In genomic region chr14:75283884-75284563, GRCh38 we compare ENCODE assay signal across 1 cellular context.
TF ChIP-seq lines count a peak whose summit lies in the region.

No MANE protein-coding gene starts in this region.

TF ChIP-seq in K562, 482 proteins besides CTCF, POLR2A, EP300 and RAD21 (continued from another document):
- no peak for TF ChIP-seq NKRF (IDR thresholded peaks at IDR 0.05; ENCODE audit: borderline replicate concordance)
- TF ChIP-seq ID3 (CRISPR knock-in tag; IDR thresholded peaks at IDR 0.05): no peak
- TF ChIP-seq ID3 (tag; IDR thresholded peaks at IDR 0.05): no peak
- TF ChIP-seq FOXK1 (CRISPR knock-in tag; IDR thresholded peaks at IDR 0.05; ENCODE audit: borderline replicate concordance): no peak
- no peak for TF ChIP-seq TCF3 (CRISPR knock-in tag; IDR thresholded peaks at IDR 0.05)
- no peak for TF ChIP-seq ZFX (CRISPR knock-in tag; IDR thresholded peaks at IDR 0.05)
- no peak for TF ChIP-seq ZC3H4 (CRISPR knock-in tag; IDR thresholded peaks at IDR 0.05; ENCODE audit: borderline replicate concordance)
- TF ChIP-seq HNRNPK (IDR thresholded peaks at IDR 0.05; ENCODE audit: low read depth, low read length, poor library complexity, severe bottlenecking): no peak
- TF ChIP-seq NR1H2 (CRISPR knock-in tag; IDR thresholded peaks at IDR 0.05): no peak
- no peak for TF ChIP-seq ZNF280B (CRISPR knock-in tag; IDR thresholded peaks at IDR 0.05)
- no peak for TF ChIP-seq TOE1 (IDR thresholded peaks at IDR 0.05; ENCODE audit: borderline replicate concordance)
- no peak for TF ChIP-seq TOE1 (CRISPR knock-in tag; IDR thresholded peaks at IDR 0.05; ENCODE audit: borderline replicate concordance, low read depth)
- TF ChIP-seq SUPT5H (IDR thresholded peaks at IDR 0.05): no peak
- TF ChIP-seq ATF1 (CRISPR knock-in tag; IDR thresholded peaks at IDR 0.05): no peak
- peak; percentile 30; the same call in 1 of the 2 replicates for TF ChIP-seq ATF1 (tag; IDR thresholded peaks at IDR 0.05)
- TF ChIP-seq HLTF (IDR thresholded peaks at IDR 0.05): no peak
- TF ChIP-seq ZNF146 (CRISPR knock-in tag; IDR thresholded peaks at IDR 0.05; ENCODE audit: unreplicated experiment): no peak
- no peak for TF ChIP-seq ZNF12 (CRISPR knock-in tag; IDR thresholded peaks at IDR 0.05)
- TF ChIP-seq ZBTB49 (CRISPR knock-in tag; IDR thresholded peaks at IDR 0.05; ENCODE audit: borderline replicate concordance): no peak
- TF ChIP-seq ZNF644 (tag; IDR thresholded peaks at IDR 0.05; ENCODE audit: low read depth): peak; percentile 50; the same call in 1 of the 2 replicates
- TF ChIP-seq ZNF134 (CRISPR knock-in tag; conservative IDR thresholded peaks at IDR 0.05): no peak
- TF ChIP-seq KDM1A (IDR thresholded peaks at IDR 0.05): peak in 1 of 2 experiments; percentile 31; a peak in 1 of 4 replicates
- TF ChIP-seq ADNP (tag; IDR thresholded peaks at IDR 0.05): no peak
- TF ChIP-seq MTF1 (CRISPR knock-in tag; IDR thresholded peaks at IDR 0.05; ENCODE audit: borderline replicate concordance): no peak
- TF ChIP-seq DEAF1 (CRISPR knock-in tag; IDR thresholded peaks at IDR 0.05): no peak
- TF ChIP-seq PHB (CRISPR knock-in tag; IDR thresholded peaks at IDR 0.05): no peak
- TF ChIP-seq PRDM10 (IDR thresholded peaks at IDR 0.05; ENCODE audit: partially characterized antibody): no peak
- TF ChIP-seq ZBTB26 (CRISPR knock-in tag; IDR thresholded peaks at IDR 0.05): no peak
- no peak for TF ChIP-seq ZNF586 (CRISPR knock-in tag; conservative IDR thresholded peaks at IDR 0.05)
- TF ChIP-seq CTCFL (IDR thresholded peaks at IDR 0.05; ENCODE audit: borderline replicate concordance, insufficient read depth, low read depth, low read length, poor library complexity, severe bottlenecking): no peak
- no peak for TF ChIP-seq ZNF655 (CRISPR knock-in tag; IDR thresholded peaks at IDR 0.05)
- TF ChIP-seq FOXP1 (CRISPR knock-in tag; IDR thresholded peaks at IDR 0.05): no peak
- TF ChIP-seq ZNF140 (CRISPR knock-in tag; IDR thresholded peaks at IDR 0.05): no peak
